Comparison of ENCODE assay signal across 1 cellular context in genomic region chr1:248825136-248825535, GRCh38.
TF ChIP-seq lines count a peak whose summit lies in the region.

No MANE protein-coding gene starts in this region.

TF ChIP-seq in H1, 55 proteins besides CTCF, POLR2A, EP300 and RAD21:
- TF ChIP-seq ATF3 (IDR thresholded peaks at IDR 0.05; ENCODE audit: insufficient read depth, low read depth, low read length), result no peak
- TF ChIP-seq CHD2 (IDR thresholded peaks at IDR 0.05; ENCODE audit: low read length), result no peak
- TF ChIP-seq SIX5 (IDR thresholded peaks at IDR 0.05; ENCODE audit: low read depth, low read length), result no peak
- no peak for TF ChIP-seq SUZ12 (IDR thresholded peaks at IDR 0.05; ENCODE audit: low read length)
- no peak for TF ChIP-seq SAP30 (IDR thresholded peaks at IDR 0.05; ENCODE audit: insufficient read depth, insufficient replicate concordance, low read length)
- no peak for TF ChIP-seq HDAC6 (IDR thresholded peaks at IDR 0.05; ENCODE audit: low read depth, low read length)
- no peak for TF ChIP-seq SIRT6 (IDR thresholded peaks at IDR 0.05; ENCODE audit: low read length)
- no peak for TF ChIP-seq YY1 (IDR thresholded peaks at IDR 0.05; ENCODE audit: low read depth, low read length)
- no peak for TF ChIP-seq SP2 (IDR thresholded peaks at IDR 0.05; ENCODE audit: low read length)
- TF ChIP-seq E2F6 (IDR thresholded peaks at IDR 0.05), result no peak
- TF ChIP-seq BRCA1 (IDR thresholded peaks at IDR 0.05; ENCODE audit: low read depth, low read length), result no peak
- no peak for TF ChIP-seq CHD1 (IDR thresholded peaks at IDR 0.05; ENCODE audit: low read depth, low read length)
- TF ChIP-seq BACH1 (IDR thresholded peaks at IDR 0.05; ENCODE audit: low read length), result no peak
TF ChIP-seq in H1: peak in this region for 0.
